9 cellular contexts compared by ENCODE assay signal in the genomic region with DNA sequence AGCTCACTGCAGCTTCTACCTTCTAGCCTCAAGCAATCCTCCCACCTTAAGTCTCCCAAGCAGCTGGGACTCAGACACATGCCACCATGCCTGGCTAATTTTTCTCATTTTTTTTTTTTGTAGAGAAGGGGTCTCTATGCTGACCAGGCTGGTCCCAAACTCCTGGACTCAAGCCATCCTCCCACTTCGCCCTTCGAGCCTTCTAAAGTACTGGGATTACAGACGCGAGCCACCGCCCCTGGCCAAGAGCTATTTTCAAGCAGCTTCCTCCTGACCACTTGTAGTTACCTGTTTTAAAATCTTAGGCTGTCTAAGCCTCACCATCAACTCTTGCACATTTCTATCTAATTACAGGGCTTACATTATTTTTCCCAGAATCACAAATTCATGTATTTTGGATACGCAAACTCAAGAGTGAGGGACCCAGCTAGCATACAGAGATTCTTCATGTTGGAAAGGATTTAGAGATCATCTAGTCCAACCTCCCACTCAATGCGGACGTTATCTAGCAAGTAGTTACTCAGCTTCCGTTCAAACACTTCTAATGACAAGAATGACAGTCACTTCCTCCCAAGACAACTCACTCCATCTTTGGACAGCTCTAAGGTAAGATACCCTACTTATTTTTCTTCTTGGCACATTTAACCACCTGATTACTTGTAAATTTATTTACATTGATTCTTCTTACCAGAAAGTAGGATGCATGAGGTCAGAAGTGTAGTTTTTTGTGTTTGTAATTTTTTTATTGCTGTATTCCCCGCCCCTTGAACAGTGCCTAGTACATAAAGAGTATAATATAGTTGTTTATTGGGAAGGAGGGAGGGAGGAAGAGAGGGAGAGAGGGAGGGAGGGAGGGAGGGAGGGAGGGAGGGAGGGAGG.
DNase-seq lines count a peak whose midpoint lies in the region; ATAC-seq and TF ChIP-seq lines count a peak whose summit lies in the region.
"Had no signal": no experiment of that assay in that cellular context is flagged by ENCODE, and none has a peak within 500 bp of the region (broad histone marks: within the 10 kb centered on the region; RNA-seq: fewer than 3 reads in every experiment).

No MANE protein-coding gene starts in this region.

- no peak overlapping the region for H2AFZ ChIP-seq in Karpas-422 (ENCODE audit: low read length)

- DNase-seq in HFFc6 (no peak), epithelial cell of prostate (ENCODE audit: low read depth, low spot score) (peak; percentile 27), DMS79 (lab: John Stamatoyannopoulos, UW) (no peak), Karpas-422 (no peak)
- DNase-seq in T-helper 2 cell treated with Interferon-gamma antibody and Interleukin-4, amounts not matched to agents 5 μg/mL and 100 μg/mL, for 36 hours (ENCODE audit: low spot score), result peak; percentile 55
- DNase-seq in stimulated activated CD4-positive, alpha-beta T cell treated with anti-CD3 and anti-CD28 coated beads, Interleukin-4, amount 100 ng/mL, for 24 hours, result peak; percentile 55
- DNase-seq: H7 had no signal

- peaks cover 65% of the 10 kb centered on the region for H3K4me1 Mint-ChIP-seq in HFFc6 (ENCODE audit: low read depth)
- H3K4me1 Mint-ChIP-seq in T-helper 2 cell treated with Interferon-gamma antibody and Interleukin-4, amounts not matched to agents 5 μg/mL and 100 μg/mL, for 36 hours (ENCODE audit: low read depth), result peaks cover 37% of the 10 kb centered on the region

- no peak overlapping the region for H3K4me2 ChIP-seq in Karpas-422 (ENCODE audit: low read depth, low read length, poor library complexity, severe bottlenecking)

- H3K27ac ChIP-seq in epithelial cell of prostate (peak overlapping the region; percentile 99), Karpas-422 (ENCODE audit: low read length) (no peak overlapping the region)

- H3K36me3 Mint-ChIP-seq in HFFc6 (ENCODE audit: low read depth), result peaks cover 10% of the 10 kb centered on the region; the same call in 1 of the 2 replicates
- H3K36me3 Mint-ChIP-seq in T-helper 2 cell treated with Interferon-gamma antibody and Interleukin-4, amounts not matched to agents 5 μg/mL and 100 μg/mL, for 36 hours (ENCODE audit: low read depth), result peaks cover 23% of the 10 kb centered on the region

- H3K27ac Mint-ChIP-seq in HFFc6, result peak overlapping the region; percentile 85
- H3K27ac Mint-ChIP-seq in T-helper 2 cell treated with Interferon-gamma antibody and Interleukin-4, amounts not matched to agents 5 μg/mL and 100 μg/mL, for 36 hours, result peak overlapping the region; percentile 96

- H3K4me3 ChIP-seq in Karpas-422 (ENCODE audit: low read length), result no peak overlapping the region

- H3K9me3 Mint-ChIP-seq in HFFc6, result no peaks in the 10 kb centered on the region
- H3K9me3 Mint-ChIP-seq in T-helper 2 cell treated with Interferon-gamma antibody and Interleukin-4, amounts not matched to agents 5 μg/mL and 100 μg/mL, for 36 hours, result no peaks in the 10 kb centered on the region

- no peaks in the 10 kb centered on the region; the same call in 1 of the 2 replicates for H3K27me3 ChIP-seq in Karpas-422 (ENCODE audit: low read length)

- no peaks in the 10 kb centered on the region for H3K9me3 ChIP-seq in Karpas-422 (ENCODE audit: low read length)

- no peak for TF ChIP-seq CTCF in HFFc6 (IDR thresholded peaks at IDR 0.05)

- H4K20me1 ChIP-seq in Karpas-422 (ENCODE audit: insufficient read depth, low read depth, low read length), result peaks cover under 1% of the 10 kb centered on the region; the same call in 1 of the 2 replicates

- peak overlapping the region; percentile 74 for H3K4me3 Mint-ChIP-seq in HFFc6
- H3K4me3 Mint-ChIP-seq in T-helper 2 cell treated with Interferon-gamma antibody and Interleukin-4, amounts not matched to agents 5 μg/mL and 100 μg/mL, for 36 hours, result peak overlapping the region; percentile 81

- H3K4me1 ChIP-seq in Karpas-422 (ENCODE audit: low read length), result no peaks in the 10 kb centered on the region

- H3K9ac ChIP-seq in Karpas-422 (ENCODE audit: low read length), result no peak overlapping the region

- no peaks in the 10 kb centered on the region for H3K9me2 ChIP-seq in Karpas-422 (replicated peaks; ENCODE audit: insufficient read depth, low read length)

- H3K36me3 ChIP-seq in Karpas-422 (ENCODE audit: insufficient read depth, low read length), result no peaks in the 10 kb centered on the region

- no peak for ATAC-seq in HG03520 (IDR thresholded peaks at IDR 0.05; ENCODE audit: unreplicated experiment)
- ATAC-seq in HG02840 (IDR thresholded peaks at IDR 0.05; ENCODE audit: low FRiP score, unreplicated experiment), result no peak

- H3K27me3 Mint-ChIP-seq in HFFc6 (ENCODE audit: insufficient read depth), result peaks cover 1% of the 10 kb centered on the region; the same call in 1 of the 2 replicates
- H3K27me3 Mint-ChIP-seq in T-helper 2 cell treated with Interferon-gamma antibody and Interleukin-4, amounts not matched to agents 5 μg/mL and 100 μg/mL, for 36 hours (ENCODE audit: low read depth), result no peaks in the 10 kb centered on the region

- no peaks in the 10 kb centered on the region for H3K79me2 ChIP-seq in Karpas-422 (ENCODE audit: low read length)

Comparison
In these comparisons a context has a peak if more than half of its experiments do, and no peak if none do; other contexts are left out.
1. DNase-seq: peak in T-helper 2 cell treated with Interferon-gamma antibody and Interleukin-4, amounts not matched to agents 5 μg/mL and 100 μg/mL, for 36 hours (single experiment), epithelial cell of prostate (single experiment) and stimulated activated CD4-positive, alpha-beta T cell treated with anti-CD3 and anti-CD28 coated beads, Interleukin-4, amount 100 ng/mL, for 24 hours (single experiment); none in HFFc6 (single experiment), DMS79 (single experiment) and Karpas-422 (single experiment).